In genomic region chr6:121994936-121995335, GRCh38 we compare ENCODE assay signal across 29 cellular contexts.
"Had no signal": no experiment of that assay in that cellular context is flagged by ENCODE, and none has a peak within 500 bp of the region (broad histone marks: within the 10 kb centered on the region; RNA-seq: fewer than 3 reads in every experiment).

No MANE protein-coding gene starts in this region.

- DNase-seq: heart right ventricle; kidney glomerular epithelial cell; left cardiac atrium; lower lobe of right lung; mammary epithelial cell; mesenchymal stem cell; naive B cell; natural killer cell; nephron progenitor cell; occipital lobe; ovary; right lobe of liver; stimulated activated CD4-positive, alpha-beta T cell treated with anti-CD3 and anti-CD28 coated beads, Interleukin-12 subunit alpha, Interleukin-12 subunit beta, amount 100 ng/mL, for 4 hours; stimulated activated CD4-positive, alpha-beta T cell treated with anti-CD3 and anti-CD28 coated beads, Interleukin-15, amount 100 ng/mL, for 24 hours; stimulated activated CD4-positive, alpha-beta T cell treated with anti-CD3 and anti-CD28 coated beads, Interleukin-2, amount 100 ng/mL, for 24 hours; stimulated activated CD4-positive, alpha-beta T cell treated with anti-CD3 and anti-CD28 coated beads, Interleukin-4, amount 100 ng/mL, for 1 hour; stimulated activated naive B cell treated with anti-CD40 and anti-IgM and Interleukin-4, amounts not matched to agents 10 μg/mL and 1 μg/mL and 100 μg/mL, for 72 hours; stimulated activated naive CD8-positive, alpha-beta T cell treated with anti-CD3 and anti-CD28 coated beads, Interleukin-15, Interleukin-2, amounts not matched to agents 100 U/mL and 50 U/mL, for 24 hours; stomach; tibial artery; trophoblast cell; upper lobe of right lung had no signal

- H3K36me3 ChIP-seq: heart right ventricle, lower lobe of right lung, neural progenitor cell, neutrophil, ovary, right atrium auricular region, right lobe of liver, stomach, thoracic aorta, tibial artery, upper lobe of right lung had no signal

- H3K4me3 ChIP-seq: heart right ventricle, hepatocyte, lower lobe of right lung, neural progenitor cell, ovary, right atrium auricular region, right lobe of liver, stomach, thoracic aorta, tibial artery, upper lobe of right lung had no signal

- H3K27ac ChIP-seq: heart right ventricle, hepatocyte, lower lobe of right lung, neural progenitor cell, neutrophil, ovary, right atrium auricular region, right lobe of liver, stomach, thoracic aorta, tibial artery, upper lobe of right lung had no signal

- H3K4me1 Mint-ChIP-seq: naive B cell; natural killer cell; stimulated activated naive B cell treated with anti-CD40 and anti-IgM and Interleukin-4, amounts not matched to agents 10 μg/mL and 1 μg/mL and 100 μg/mL, for 72 hours had no signal

- H3K9me3 Mint-ChIP-seq: neural progenitor cell had no signal

- H3K4me3 Mint-ChIP-seq: naive B cell; natural killer cell; nephron progenitor cell; neural progenitor cell; stimulated activated naive B cell treated with anti-CD40 and anti-IgM and Interleukin-4, amounts not matched to agents 10 μg/mL and 1 μg/mL and 100 μg/mL, for 72 hours had no signal

- H2AFZ ChIP-seq: hepatocyte, neural progenitor cell had no signal

- H3K4me1 ChIP-seq: heart right ventricle, lower lobe of right lung, right atrium auricular region, right lobe of liver, stomach, tibial artery, upper lobe of right lung had no signal

- H3K79me2 ChIP-seq: hepatocyte had no signal

- H3K9ac ChIP-seq: neural progenitor cell had no signal

- H3K27me3 ChIP-seq: heart right ventricle, hepatocyte, neural progenitor cell, neutrophil, ovary, right atrium auricular region, right lobe of liver, stomach, tibial artery, upper lobe of right lung had no signal

- H3K4me2 ChIP-seq: hepatocyte, neural progenitor cell had no signal

- ATAC-seq: heart right ventricle; left cardiac atrium; left lobe of liver; lower lobe of right lung; natural killer cell; right lobe of liver; stimulated activated naive B cell treated with anti-CD40 and anti-IgM and Interleukin-4, amounts not matched to agents 10 μg/mL and 1 μg/mL and 100 μg/mL, for 72 hours; stimulated activated naive CD8-positive, alpha-beta T cell treated with anti-CD3 and anti-CD28 coated beads, Interleukin-15, Interleukin-2, amounts not matched to agents 100 U/mL and 50 U/mL, for 24 hours; upper lobe of right lung had no signal

- H3K27me3 Mint-ChIP-seq: naive B cell; progenitor cell of endocrine pancreas; stimulated activated naive B cell treated with anti-CD40 and anti-IgM and Interleukin-4, amounts not matched to agents 10 μg/mL and 1 μg/mL and 100 μg/mL, for 72 hours had no signal

- H3K36me3 Mint-ChIP-seq: naive B cell; natural killer cell; neural progenitor cell; stimulated activated naive B cell treated with anti-CD40 and anti-IgM and Interleukin-4, amounts not matched to agents 10 μg/mL and 1 μg/mL and 100 μg/mL, for 72 hours had no signal

- H3K9me3 ChIP-seq: lower lobe of right lung, neutrophil, ovary, right atrium auricular region, right lobe of liver, stomach, thoracic aorta, tibial artery, upper lobe of right lung had no signal

- H3K27ac Mint-ChIP-seq: naive B cell; natural killer cell; neural progenitor cell; progenitor cell of endocrine pancreas; stimulated activated naive B cell treated with anti-CD40 and anti-IgM and Interleukin-4, amounts not matched to agents 10 μg/mL and 1 μg/mL and 100 μg/mL, for 72 hours had no signal
